1 cellular context compared by ENCODE assay signal in genomic region chr1:45802343-45803298, GRCh38.
A peak's percentile ranks its signal among the peaks of the same experiment; 100 is the strongest.
TF ChIP-seq lines count a peak whose summit lies in the region.

No MANE protein-coding gene starts in this region.

TF ChIP-seq in K562, 482 proteins besides CTCF, POLR2A, EP300 and RAD21 (continued from another document and continues in another):
- TF ChIP-seq, protein P1, sequence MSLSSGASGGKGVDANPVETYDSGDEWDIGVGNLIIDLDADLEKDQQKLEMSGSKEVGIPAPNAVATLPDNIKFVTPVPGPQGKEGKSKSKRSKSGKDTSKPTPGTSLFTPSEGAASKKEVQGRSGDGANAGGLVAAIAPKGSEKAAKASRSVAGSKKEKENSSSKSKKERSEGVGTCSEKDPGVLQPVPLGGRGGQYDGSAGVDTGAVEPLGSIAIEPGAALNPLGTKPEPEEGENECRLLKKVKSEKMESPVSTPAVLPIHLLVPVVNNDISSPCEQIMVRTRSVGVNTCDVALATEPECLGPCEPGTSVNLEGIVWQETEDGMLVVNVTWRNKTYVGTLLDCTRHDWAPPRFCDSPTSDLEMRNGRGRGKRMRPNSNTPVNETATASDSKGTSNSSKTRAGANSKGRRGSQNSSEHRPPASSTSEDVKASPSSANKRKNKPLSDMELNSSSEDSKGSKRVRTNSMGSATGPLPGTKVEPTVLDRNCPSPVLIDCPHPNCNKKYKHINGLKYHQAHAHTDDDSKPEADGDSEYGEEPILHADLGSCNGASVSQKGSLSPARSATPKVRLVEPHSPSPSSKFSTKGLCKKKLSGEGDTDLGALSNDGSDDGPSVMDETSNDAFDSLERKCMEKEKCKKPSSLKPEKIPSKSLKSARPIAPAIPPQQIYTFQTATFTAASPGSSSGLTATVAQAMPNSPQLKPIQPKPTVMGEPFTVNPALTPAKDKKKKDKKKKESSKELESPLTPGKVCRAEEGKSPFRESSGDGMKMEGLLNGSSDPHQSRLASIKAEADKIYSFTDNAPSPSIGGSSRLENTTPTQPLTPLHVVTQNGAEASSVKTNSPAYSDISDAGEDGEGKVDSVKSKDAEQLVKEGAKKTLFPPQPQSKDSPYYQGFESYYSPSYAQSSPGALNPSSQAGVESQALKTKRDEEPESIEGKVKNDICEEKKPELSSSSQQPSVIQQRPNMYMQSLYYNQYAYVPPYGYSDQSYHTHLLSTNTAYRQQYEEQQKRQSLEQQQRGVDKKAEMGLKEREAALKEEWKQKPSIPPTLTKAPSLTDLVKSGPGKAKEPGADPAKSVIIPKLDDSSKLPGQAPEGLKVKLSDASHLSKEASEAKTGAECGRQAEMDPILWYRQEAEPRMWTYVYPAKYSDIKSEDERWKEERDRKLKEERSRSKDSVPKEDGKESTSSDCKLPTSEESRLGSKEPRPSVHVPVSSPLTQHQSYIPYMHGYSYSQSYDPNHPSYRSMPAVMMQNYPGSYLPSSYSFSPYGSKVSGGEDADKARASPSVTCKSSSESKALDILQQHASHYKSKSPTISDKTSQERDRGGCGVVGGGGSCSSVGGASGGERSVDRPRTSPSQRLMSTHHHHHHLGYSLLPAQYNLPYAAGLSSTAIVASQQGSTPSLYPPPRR (CRISPR knock-in tag; IDR thresholded peaks at IDR 0.05; ENCODE audit: borderline replicate concordance) = 0 out of 2 replicates have a peak, but pooled peaks have one; percentile 73
- TF ChIP-seq ZNF589 (CRISPR knock-in tag; IDR thresholded peaks at IDR 0.05; ENCODE audit: low read depth) = peak; percentile 87
- peak in 1 of 2 experiments; percentile 90; a peak in 2 of 4 replicates for TF ChIP-seq ZNF318 (IDR thresholded peaks at IDR 0.05; ENCODE audit: borderline replicate concordance in 1 of 2, low read depth in 1 of 2)
- TF ChIP-seq CBX3 (IDR thresholded peaks at IDR 0.05; ENCODE audit: borderline replicate concordance in 1 of 2, low read length in 2 of 2) = peak in 1 of 2 experiments; percentile 83; a peak in 1 of 3 replicates
- no peak; the same call in 1 of the 2 replicates for TF ChIP-seq MTA1 (IDR thresholded peaks at IDR 0.05; ENCODE audit: borderline replicate concordance)
- TF ChIP-seq CREB1 (IDR thresholded peaks at IDR 0.05) = peak; percentile 11; the same call in 1 of the 2 replicates
- TF ChIP-seq CREB1 (CRISPR knock-in tag; IDR thresholded peaks at IDR 0.05) = no peak
- TF ChIP-seq, protein P2, sequence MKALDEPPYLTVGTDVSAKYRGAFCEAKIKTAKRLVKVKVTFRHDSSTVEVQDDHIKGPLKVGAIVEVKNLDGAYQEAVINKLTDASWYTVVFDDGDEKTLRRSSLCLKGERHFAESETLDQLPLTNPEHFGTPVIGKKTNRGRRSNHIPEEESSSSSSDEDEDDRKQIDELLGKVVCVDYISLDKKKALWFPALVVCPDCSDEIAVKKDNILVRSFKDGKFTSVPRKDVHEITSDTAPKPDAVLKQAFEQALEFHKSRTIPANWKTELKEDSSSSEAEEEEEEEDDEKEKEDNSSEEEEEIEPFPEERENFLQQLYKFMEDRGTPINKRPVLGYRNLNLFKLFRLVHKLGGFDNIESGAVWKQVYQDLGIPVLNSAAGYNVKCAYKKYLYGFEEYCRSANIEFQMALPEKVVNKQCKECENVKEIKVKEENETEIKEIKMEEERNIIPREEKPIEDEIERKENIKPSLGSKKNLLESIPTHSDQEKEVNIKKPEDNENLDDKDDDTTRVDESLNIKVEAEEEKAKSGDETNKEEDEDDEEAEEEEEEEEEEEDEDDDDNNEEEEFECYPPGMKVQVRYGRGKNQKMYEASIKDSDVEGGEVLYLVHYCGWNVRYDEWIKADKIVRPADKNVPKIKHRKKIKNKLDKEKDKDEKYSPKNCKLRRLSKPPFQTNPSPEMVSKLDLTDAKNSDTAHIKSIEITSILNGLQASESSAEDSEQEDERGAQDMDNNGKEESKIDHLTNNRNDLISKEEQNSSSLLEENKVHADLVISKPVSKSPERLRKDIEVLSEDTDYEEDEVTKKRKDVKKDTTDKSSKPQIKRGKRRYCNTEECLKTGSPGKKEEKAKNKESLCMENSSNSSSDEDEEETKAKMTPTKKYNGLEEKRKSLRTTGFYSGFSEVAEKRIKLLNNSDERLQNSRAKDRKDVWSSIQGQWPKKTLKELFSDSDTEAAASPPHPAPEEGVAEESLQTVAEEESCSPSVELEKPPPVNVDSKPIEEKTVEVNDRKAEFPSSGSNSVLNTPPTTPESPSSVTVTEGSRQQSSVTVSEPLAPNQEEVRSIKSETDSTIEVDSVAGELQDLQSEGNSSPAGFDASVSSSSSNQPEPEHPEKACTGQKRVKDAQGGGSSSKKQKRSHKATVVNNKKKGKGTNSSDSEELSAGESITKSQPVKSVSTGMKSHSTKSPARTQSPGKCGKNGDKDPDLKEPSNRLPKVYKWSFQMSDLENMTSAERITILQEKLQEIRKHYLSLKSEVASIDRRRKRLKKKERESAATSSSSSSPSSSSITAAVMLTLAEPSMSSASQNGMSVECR (CRISPR knock-in tag; IDR thresholded peaks at IDR 0.05) = 0 out of 2 replicates have a peak, but pooled peaks have one; percentile 15
- TF ChIP-seq, protein P3, sequence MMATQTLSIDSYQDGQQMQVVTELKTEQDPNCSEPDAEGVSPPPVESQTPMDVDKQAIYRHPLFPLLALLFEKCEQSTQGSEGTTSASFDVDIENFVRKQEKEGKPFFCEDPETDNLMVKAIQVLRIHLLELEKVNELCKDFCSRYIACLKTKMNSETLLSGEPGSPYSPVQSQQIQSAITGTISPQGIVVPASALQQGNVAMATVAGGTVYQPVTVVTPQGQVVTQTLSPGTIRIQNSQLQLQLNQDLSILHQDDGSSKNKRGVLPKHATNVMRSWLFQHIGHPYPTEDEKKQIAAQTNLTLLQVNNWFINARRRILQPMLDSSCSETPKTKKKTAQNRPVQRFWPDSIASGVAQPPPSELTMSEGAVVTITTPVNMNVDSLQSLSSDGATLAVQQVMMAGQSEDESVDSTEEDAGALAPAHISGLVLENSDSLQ (IDR thresholded peaks at IDR 0.05) = 0 out of 2 replicates have a peak, but pooled peaks have one; percentile 18
- 0 out of 2 replicates have a peak, but pooled peaks have one; percentile 17 for TF ChIP-seq ZNF197 (CRISPR knock-in tag; IDR thresholded peaks at IDR 0.05; ENCODE audit: low read depth)
- TF ChIP-seq, protein P4, sequence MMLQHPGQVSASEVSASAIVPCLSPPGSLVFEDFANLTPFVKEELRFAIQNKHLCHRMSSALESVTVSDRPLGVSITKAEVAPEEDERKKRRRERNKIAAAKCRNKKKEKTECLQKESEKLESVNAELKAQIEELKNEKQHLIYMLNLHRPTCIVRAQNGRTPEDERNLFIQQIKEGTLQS (IDR thresholded peaks at IDR 0.05) = peak; percentile 97
- TF ChIP-seq, protein P4 (CRISPR knock-in tag; conservative IDR thresholded peaks at IDR 0.05) = peak; percentile 93
- TF ChIP-seq ID3 (CRISPR knock-in tag; IDR thresholded peaks at IDR 0.05) = 0 out of 2 replicates have a peak, but pooled peaks have one; percentile 14
- no peak for TF ChIP-seq ID3 (tag; IDR thresholded peaks at IDR 0.05)
- TF ChIP-seq MCM2 (IDR thresholded peaks at IDR 0.05; ENCODE audit: low read depth) = no peak
- TF ChIP-seq, protein P5, sequence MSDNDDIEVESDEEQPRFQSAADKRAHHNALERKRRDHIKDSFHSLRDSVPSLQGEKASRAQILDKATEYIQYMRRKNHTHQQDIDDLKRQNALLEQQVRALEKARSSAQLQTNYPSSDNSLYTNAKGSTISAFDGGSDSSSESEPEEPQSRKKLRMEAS (CRISPR knock-in tag; IDR thresholded peaks at IDR 0.05) = peak; percentile 98
- 0 out of 2 replicates have a peak, but pooled peaks have one; percentile 18 for TF ChIP-seq SOX6 (IDR thresholded peaks at IDR 0.05)
- TF ChIP-seq, protein P6, sequence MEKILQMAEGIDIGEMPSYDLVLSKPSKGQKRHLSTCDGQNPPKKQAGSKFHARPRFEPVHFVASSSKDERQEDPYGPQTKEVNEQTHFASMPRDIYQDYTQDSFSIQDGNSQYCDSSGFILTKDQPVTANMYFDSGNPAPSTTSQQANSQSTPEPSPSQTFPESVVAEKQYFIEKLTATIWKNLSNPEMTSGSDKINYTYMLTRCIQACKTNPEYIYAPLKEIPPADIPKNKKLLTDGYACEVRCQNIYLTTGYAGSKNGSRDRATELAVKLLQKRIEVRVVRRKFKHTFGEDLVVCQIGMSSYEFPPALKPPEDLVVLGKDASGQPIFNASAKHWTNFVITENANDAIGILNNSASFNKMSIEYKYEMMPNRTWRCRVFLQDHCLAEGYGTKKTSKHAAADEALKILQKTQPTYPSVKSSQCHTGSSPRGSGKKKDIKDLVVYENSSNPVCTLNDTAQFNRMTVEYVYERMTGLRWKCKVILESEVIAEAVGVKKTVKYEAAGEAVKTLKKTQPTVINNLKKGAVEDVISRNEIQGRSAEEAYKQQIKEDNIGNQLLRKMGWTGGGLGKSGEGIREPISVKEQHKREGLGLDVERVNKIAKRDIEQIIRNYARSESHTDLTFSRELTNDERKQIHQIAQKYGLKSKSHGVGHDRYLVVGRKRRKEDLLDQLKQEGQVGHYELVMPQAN (IDR thresholded peaks at IDR 0.05; ENCODE audit: borderline replicate concordance) = 0 out of 2 replicates have a peak, but pooled peaks have one; percentile 36
- no peak for TF ChIP-seq ELF4 (CRISPR knock-in tag; IDR thresholded peaks at IDR 0.05)
- no peak for TF ChIP-seq ZKSCAN1 (IDR thresholded peaks at IDR 0.05; ENCODE audit: low read depth, low read length)
- TF ChIP-seq FOXA3 (CRISPR knock-in tag; conservative IDR thresholded peaks at IDR 0.05 in 1 of 2, IDR thresholded peaks at IDR 0.05 in 1 of 2) = peak in 1 of 2 experiments; percentile 76; a peak in 1 of 4 replicates
- no peak for TF ChIP-seq E2F3 (CRISPR knock-in tag; IDR thresholded peaks at IDR 0.05)
- TF ChIP-seq SMARCC2 (IDR thresholded peaks at IDR 0.05; ENCODE audit: low read depth) = peak; percentile 62; the same call in 1 of the 2 replicates
- TF ChIP-seq ZNF143 (CRISPR knock-in tag; IDR thresholded peaks at IDR 0.05) = no peak
- 0 out of 2 replicates have a peak, but pooled peaks have one; percentile 4 for TF ChIP-seq MTA2 (IDR thresholded peaks at IDR 0.05; ENCODE audit: low read depth)
- TF ChIP-seq NELFE (IDR thresholded peaks at IDR 0.05; ENCODE audit: insufficient read depth, insufficient read length) = no peak
- TF ChIP-seq NR4A1 (CRISPR knock-in tag; IDR thresholded peaks at IDR 0.05) = no peak
- TF ChIP-seq NR4A1 (tag; IDR thresholded peaks at IDR 0.05) = 0 out of 2 replicates have a peak, but pooled peaks have one; percentile 64
- peak; percentile 56; the same call in 1 of the 2 replicates for TF ChIP-seq CREM (IDR thresholded peaks at IDR 0.05; ENCODE audit: low read depth)
- TF ChIP-seq NBN (IDR thresholded peaks at IDR 0.05; ENCODE audit: low read depth) = no peak; the same call in none of the 2 replicates
- no peak for TF ChIP-seq ZNF586 (CRISPR knock-in tag; conservative IDR thresholded peaks at IDR 0.05)
